ENCODE assay signal across 1 cellular context in genomic region chr17:82212331-82213250, GRCh38.
TF ChIP-seq lines count a peak whose summit lies in the region.

Gene CCDC57, minus strand, starts transcription at chr17:82212842. Its CDS starts 10,898 bp downstream, at chr17:82201944.

TF ChIP-seq in K562, 482 proteins besides CTCF, POLR2A, EP300 and RAD21 (continued from another document and continues in another):
- TF ChIP-seq, protein P1, sequence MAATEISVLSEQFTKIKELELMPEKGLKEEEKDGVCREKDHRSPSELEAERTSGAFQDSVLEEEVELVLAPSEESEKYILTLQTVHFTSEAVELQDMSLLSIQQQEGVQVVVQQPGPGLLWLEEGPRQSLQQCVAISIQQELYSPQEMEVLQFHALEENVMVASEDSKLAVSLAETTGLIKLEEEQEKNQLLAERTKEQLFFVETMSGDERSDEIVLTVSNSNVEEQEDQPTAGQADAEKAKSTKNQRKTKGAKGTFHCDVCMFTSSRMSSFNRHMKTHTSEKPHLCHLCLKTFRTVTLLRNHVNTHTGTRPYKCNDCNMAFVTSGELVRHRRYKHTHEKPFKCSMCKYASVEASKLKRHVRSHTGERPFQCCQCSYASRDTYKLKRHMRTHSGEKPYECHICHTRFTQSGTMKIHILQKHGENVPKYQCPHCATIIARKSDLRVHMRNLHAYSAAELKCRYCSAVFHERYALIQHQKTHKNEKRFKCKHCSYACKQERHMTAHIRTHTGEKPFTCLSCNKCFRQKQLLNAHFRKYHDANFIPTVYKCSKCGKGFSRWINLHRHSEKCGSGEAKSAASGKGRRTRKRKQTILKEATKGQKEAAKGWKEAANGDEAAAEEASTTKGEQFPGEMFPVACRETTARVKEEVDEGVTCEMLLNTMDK (IDR thresholded peaks at IDR 0.05; ENCODE audit: borderline replicate concordance, insufficient read depth, low read depth, low read length, poor library complexity, severe bottlenecking): peak; percentile 20
- TF ChIP-seq, protein P2, sequence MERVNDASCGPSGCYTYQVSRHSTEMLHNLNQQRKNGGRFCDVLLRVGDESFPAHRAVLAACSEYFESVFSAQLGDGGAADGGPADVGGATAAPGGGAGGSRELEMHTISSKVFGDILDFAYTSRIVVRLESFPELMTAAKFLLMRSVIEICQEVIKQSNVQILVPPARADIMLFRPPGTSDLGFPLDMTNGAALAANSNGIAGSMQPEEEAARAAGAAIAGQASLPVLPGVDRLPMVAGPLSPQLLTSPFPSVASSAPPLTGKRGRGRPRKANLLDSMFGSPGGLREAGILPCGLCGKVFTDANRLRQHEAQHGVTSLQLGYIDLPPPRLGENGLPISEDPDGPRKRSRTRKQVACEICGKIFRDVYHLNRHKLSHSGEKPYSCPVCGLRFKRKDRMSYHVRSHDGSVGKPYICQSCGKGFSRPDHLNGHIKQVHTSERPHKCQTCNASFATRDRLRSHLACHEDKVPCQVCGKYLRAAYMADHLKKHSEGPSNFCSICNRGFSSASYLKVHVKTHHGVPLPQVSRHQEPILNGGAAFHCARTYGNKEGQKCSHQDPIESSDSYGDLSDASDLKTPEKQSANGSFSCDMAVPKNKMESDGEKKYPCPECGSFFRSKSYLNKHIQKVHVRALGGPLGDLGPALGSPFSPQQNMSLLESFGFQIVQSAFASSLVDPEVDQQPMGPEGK (CRISPR knock-in tag; IDR thresholded peaks at IDR 0.05; ENCODE audit: borderline replicate concordance): no peak
- peak; percentile 52; the same call in 1 of the 2 replicates for TF ChIP-seq DPF2 (IDR thresholded peaks at IDR 0.05)
- TF ChIP-seq MNT (conservative IDR thresholded peaks at IDR 0.05): peak; percentile 62 to 87
- TF ChIP-seq BRF1 (IDR thresholded peaks at IDR 0.05; ENCODE audit: borderline replicate concordance, extremely low read depth, insufficient read length): no peak
- no peak for TF ChIP-seq BACH1 (tag; IDR thresholded peaks at IDR 0.05)
- peak; percentile 44; the same call in 1 of the 2 replicates for TF ChIP-seq HDAC8 (tag; IDR thresholded peaks at IDR 0.05)
- TF ChIP-seq MEIS2 (IDR thresholded peaks at IDR 0.05; ENCODE audit: partially characterized antibody): no peak
- TF ChIP-seq GMEB1 (CRISPR knock-in tag; IDR thresholded peaks at IDR 0.05): peak; percentile 76
- TF ChIP-seq MGA (IDR thresholded peaks at IDR 0.05): no peak
- TF ChIP-seq ZNF282 (CRISPR knock-in tag; IDR thresholded peaks at IDR 0.05): peak; percentile 75; the same call in 1 of the 2 replicates
- TF ChIP-seq ATF7 (IDR thresholded peaks at IDR 0.05): peak; percentile 62
- TF ChIP-seq ZNF24 (IDR thresholded peaks at IDR 0.05): peak; percentile 77
- peak; percentile 87 for TF ChIP-seq RFX1 (IDR thresholded peaks at IDR 0.05)
- TF ChIP-seq EGR1 (conservative IDR thresholded peaks at IDR 0.05): peak; percentile 100
- peak; percentile 31; the same call in 1 of the 2 replicates for TF ChIP-seq ZFPM2 (CRISPR knock-in tag; IDR thresholded peaks at IDR 0.05)
- no peak for TF ChIP-seq ZNF274 (IDR thresholded peaks at IDR 0.05; ENCODE audit: borderline replicate concordance, low read depth, low read length)
- TF ChIP-seq RB1 (IDR thresholded peaks at IDR 0.05; ENCODE audit: low read depth): peak; percentile 95
- peak; percentile 24 for TF ChIP-seq POLR2B (IDR thresholded peaks at IDR 0.05; ENCODE audit: low read depth, partially characterized antibody)
- TF ChIP-seq CBX5 (IDR thresholded peaks at IDR 0.05; ENCODE audit: borderline replicate concordance, low read depth): no peak
- TF ChIP-seq NONO (IDR thresholded peaks at IDR 0.05; ENCODE audit: low read depth in 2 of 2, low read length in 1 of 2): peak in 1 of 2 experiments; percentile 76; a peak in 1 of 4 replicates
- TF ChIP-seq, protein P3, sequence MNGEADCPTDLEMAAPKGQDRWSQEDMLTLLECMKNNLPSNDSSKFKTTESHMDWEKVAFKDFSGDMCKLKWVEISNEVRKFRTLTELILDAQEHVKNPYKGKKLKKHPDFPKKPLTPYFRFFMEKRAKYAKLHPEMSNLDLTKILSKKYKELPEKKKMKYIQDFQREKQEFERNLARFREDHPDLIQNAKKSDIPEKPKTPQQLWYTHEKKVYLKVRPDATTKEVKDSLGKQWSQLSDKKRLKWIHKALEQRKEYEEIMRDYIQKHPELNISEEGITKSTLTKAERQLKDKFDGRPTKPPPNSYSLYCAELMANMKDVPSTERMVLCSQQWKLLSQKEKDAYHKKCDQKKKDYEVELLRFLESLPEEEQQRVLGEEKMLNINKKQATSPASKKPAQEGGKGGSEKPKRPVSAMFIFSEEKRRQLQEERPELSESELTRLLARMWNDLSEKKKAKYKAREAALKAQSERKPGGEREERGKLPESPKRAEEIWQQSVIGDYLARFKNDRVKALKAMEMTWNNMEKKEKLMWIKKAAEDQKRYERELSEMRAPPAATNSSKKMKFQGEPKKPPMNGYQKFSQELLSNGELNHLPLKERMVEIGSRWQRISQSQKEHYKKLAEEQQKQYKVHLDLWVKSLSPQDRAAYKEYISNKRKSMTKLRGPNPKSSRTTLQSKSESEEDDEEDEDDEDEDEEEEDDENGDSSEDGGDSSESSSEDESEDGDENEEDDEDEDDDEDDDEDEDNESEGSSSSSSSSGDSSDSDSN (IDR thresholded peaks at IDR 0.05; ENCODE audit: borderline replicate concordance in 1 of 2, low read depth in 2 of 2, low read length in 2 of 2): 0 out of 4 replicates have a peak, but pooled peaks of 1 of the 2 experiments have one; percentile 14
- 0 out of 2 replicates have a peak, but pooled peaks have one; percentile 14 for TF ChIP-seq HNRNPL (IDR thresholded peaks at IDR 0.05; ENCODE audit: low read depth, low read length)
- peak; percentile 89 for TF ChIP-seq RBBP5 (IDR thresholded peaks at IDR 0.05; ENCODE audit: borderline replicate concordance, insufficient read depth, low read length, poor library complexity, severe bottlenecking)
- TF ChIP-seq, protein P4, sequence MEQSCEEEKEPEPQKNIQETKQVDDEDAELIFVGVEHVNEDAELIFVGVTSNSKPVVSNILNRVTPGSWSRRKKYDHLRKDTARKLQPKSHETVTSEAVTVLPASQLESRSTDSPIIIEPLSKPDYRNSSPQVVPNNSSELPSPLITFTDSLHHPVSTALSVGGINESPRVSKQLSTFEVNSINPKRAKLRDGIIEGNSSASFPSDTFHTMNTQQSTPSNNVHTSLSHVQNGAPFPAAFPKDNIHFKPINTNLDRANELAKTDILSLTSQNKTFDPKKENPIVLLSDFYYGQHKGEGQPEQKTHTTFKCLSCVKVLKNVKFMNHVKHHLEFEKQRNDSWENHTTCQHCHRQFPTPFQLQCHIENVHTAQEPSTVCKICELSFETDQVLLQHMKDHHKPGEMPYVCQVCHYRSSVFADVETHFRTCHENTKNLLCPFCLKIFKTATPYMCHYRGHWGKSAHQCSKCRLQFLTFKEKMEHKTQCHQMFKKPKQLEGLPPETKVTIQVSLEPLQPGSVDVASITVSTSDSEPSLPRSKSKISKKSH (CRISPR knock-in tag; IDR thresholded peaks at IDR 0.05): no peak
- TF ChIP-seq, protein P5, sequence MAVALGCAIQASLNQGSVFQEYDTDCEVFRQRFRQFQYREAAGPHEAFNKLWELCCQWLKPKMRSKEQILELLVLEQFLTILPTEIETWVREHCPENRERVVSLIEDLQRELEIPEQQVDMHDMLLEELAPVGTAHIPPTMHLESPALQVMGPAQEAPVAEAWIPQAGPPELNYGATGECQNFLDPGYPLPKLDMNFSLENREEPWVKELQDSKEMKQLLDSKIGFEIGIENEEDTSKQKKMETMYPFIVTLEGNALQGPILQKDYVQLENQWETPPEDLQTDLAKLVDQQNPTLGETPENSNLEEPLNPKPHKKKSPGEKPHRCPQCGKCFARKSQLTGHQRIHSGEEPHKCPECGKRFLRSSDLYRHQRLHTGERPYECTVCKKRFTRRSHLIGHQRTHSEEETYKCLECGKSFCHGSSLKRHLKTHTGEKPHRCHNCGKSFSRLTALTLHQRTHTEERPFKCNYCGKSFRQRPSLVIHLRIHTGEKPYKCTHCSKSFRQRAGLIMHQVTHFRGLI (CRISPR knock-in tag; IDR thresholded peaks at IDR 0.05): no peak
- peak; percentile 88 to 98 for TF ChIP-seq MAZ (CRISPR knock-in tag; conservative IDR thresholded peaks at IDR 0.05 in 1 of 2, IDR thresholded peaks at IDR 0.05 in 1 of 2)
